12 cellular contexts compared by ENCODE assay signal in the genomic region with DNA sequence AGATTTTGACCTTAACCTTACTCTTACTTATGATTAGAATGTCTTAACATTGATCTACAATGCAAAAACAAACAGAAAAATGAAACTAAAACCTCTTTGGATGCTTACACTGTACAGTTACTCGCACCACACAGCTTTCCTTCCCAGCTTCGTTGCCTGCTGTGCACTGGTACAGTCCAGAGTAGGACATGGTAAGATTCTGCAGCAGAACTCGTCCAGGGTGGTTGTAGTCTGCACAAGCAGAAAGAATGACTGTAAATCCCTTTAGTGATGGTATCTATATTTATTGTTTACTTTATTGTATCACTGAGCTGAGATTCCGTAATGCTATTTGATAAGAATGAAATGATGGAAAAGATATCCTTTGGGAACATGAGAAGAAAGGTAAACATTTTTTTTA. TPM values are rescaled to one million over a fixed set of nuclear protein-coding genes. Genes with fewer than 3 reads are reported as not detected.
DNase-seq lines count a peak whose midpoint lies in the region; ATAC-seq and TF ChIP-seq lines count a peak whose summit lies in the region.
"Had no signal": no experiment of that assay in that cellular context is flagged by ENCODE, and none has a peak within 500 bp of the region (broad histone marks: within the 10 kb centered on the region; RNA-seq: fewer than 3 reads in every experiment).

No MANE protein-coding gene starts in this region.

- ATAC-seq in activated T-helper 17 cell treated with anti-CD3 and anti-CD28 coated beads, Interleukin-2, amount 50 U/mL, for 72 hours (replicated peaks), result peak; percentile 41
- ATAC-seq in left lung, result peak; percentile 41
- no peak for ATAC-seq in HG03439 (IDR thresholded peaks at IDR 0.05; ENCODE audit: unreplicated experiment)
- no peak for ATAC-seq in psoas muscle

- H3K36me3 ChIP-seq in left lung, result no peaks in the 10 kb centered on the region
- peaks cover 0 to 25% (median 4%) of the 10 kb centered on the region in 4 donors for H3K36me3 ChIP-seq in stomach
- H3K36me3 ChIP-seq in psoas muscle (ENCODE audit: insufficient read depth in 1 of 2, low read depth in 1 of 2), result no peaks in the 10 kb centered on the region
- H3K36me3 ChIP-seq: Peyer's patch had no signal

- H3K4me3 ChIP-seq in left lung (no peak overlapping the region), stomach (no peak overlapping the region), psoas muscle (no peak overlapping the region)
- H3K4me3 ChIP-seq: lung, Peyer's patch, tibial nerve had no signal

- no peak for DNase-seq in activated naive CD4-positive, alpha-beta T cell treated with anti-CD3 and anti-CD28 coated beads for 36 hours
- DNase-seq in activated naive CD4-positive, alpha-beta T cell (lab: John Stamatoyannopoulos, UW), result no peak
- DNase-seq in left lung, result no peak
- DNase-seq in stomach, result no peak
- no peak for DNase-seq in hepatic stellate cell (ENCODE audit: low spot score)
- no peak for DNase-seq in psoas muscle
- DNase-seq: cortex of kidney had no signal

- H3K27ac Mint-ChIP-seq in activated naive CD4-positive, alpha-beta T cell treated with anti-CD3 and anti-CD28 coated beads for 36 hours, result peak overlapping the region; percentile 39
- H3K27ac Mint-ChIP-seq in activated T-helper 17 cell treated with anti-CD3 and anti-CD28 coated beads, Interleukin-2, amount 50 U/mL, for 72 hours, result peak overlapping the region; percentile 97

- H3K4me1 ChIP-seq in left lung (peaks cover 3 to 11% of the 10 kb centered on the region in 2 donors), stomach (peaks cover 9 to 19% (median 15%) of the 10 kb centered on the region in 4 donors), psoas muscle (peaks cover 18% of the 10 kb centered on the region)

- H3K9me3 Mint-ChIP-seq in activated naive CD4-positive, alpha-beta T cell treated with anti-CD3 and anti-CD28 coated beads for 36 hours, result no peaks in the 10 kb centered on the region
- H3K9me3 Mint-ChIP-seq in activated T-helper 17 cell treated with anti-CD3 and anti-CD28 coated beads, Interleukin-2, amount 50 U/mL, for 72 hours, result no peaks in the 10 kb centered on the region

- H3K27me3 Mint-ChIP-seq in activated naive CD4-positive, alpha-beta T cell treated with anti-CD3 and anti-CD28 coated beads for 36 hours (ENCODE audit: low read depth), result no peaks in the 10 kb centered on the region
- H3K27me3 Mint-ChIP-seq in activated T-helper 17 cell treated with anti-CD3 and anti-CD28 coated beads, Interleukin-2, amount 50 U/mL, for 72 hours, result no peaks in the 10 kb centered on the region

- TF ChIP-seq POLR2A in stomach (IDR thresholded peaks at IDR 0.05), result no peak

- intact Hi-C loops in activated naive CD4-positive, alpha-beta T cell treated with anti-CD3 and anti-CD28 coated beads for 36 hours (cut with micrococcal nuclease), result loop anchor here (1.0 kb wide), 1 partner anchor 21 kb away; a partner anchor contains a TSS
- intact Hi-C loops in left lung (cut with DNase I), result no loop called here
- intact Hi-C loops in stomach (cut with DNase I; ENCODE audit: low total_unique reads), result no loop called here
- intact Hi-C loops in psoas muscle (cut with DNase I), result no loop called here

- CTCF ChIA-PET in activated naive CD4-positive, alpha-beta T cell treated with anti-CD3 and anti-CD28 coated beads for 36 hours (lab: Charles Lee), result interaction anchor here (1.0 to 2.6 kb wide), 6 partner anchors 11 to 29 kb away, joined by 3 to 11 read pairs (median 4); no protein-coding TSS in a partner anchor

- H3K27me3 ChIP-seq in left lung (no peaks in the 10 kb centered on the region), stomach (no peaks in the 10 kb centered on the region), psoas muscle (ENCODE audit: insufficient read depth in 3 of 3, low read length in 2 of 3) (no peaks in the 10 kb centered on the region)
- H3K27me3 ChIP-seq: Peyer's patch, tibial nerve had no signal

- H3K4me1 Mint-ChIP-seq in activated naive CD4-positive, alpha-beta T cell treated with anti-CD3 and anti-CD28 coated beads for 36 hours (ENCODE audit: low read depth), result peaks cover 67% of the 10 kb centered on the region
- peaks cover 20% of the 10 kb centered on the region for H3K4me1 Mint-ChIP-seq in activated T-helper 17 cell treated with anti-CD3 and anti-CD28 coated beads, Interleukin-2, amount 50 U/mL, for 72 hours

- TF ChIP-seq EP300 in stomach (IDR thresholded peaks at IDR 0.05), result no peak

- TF ChIP-seq CTCF in left lung (IDR thresholded peaks at IDR 0.05) (no peak), stomach (IDR thresholded peaks at IDR 0.05) (no peak), psoas muscle (IDR thresholded peaks at IDR 0.05) (no peak)

- H3K9me3 ChIP-seq in left lung (no peaks in the 10 kb centered on the region), stomach (no peaks in the 10 kb centered on the region), psoas muscle (no peaks in the 10 kb centered on the region)
- H3K9me3 ChIP-seq: Peyer's patch had no signal

- WGBS in stomach, 5 donors, result 13 to 32% (median 22%) methylated on average over 4 of the region's 4 CpGs
- WGBS in psoas muscle, 3 donors, result 66 to 81% (median 75%) methylated on average over 4 of the region's 4 CpGs

- H3K27ac ChIP-seq in left lung (peak overlapping the region in 1 of 2 donors; percentile 59), stomach (peak overlapping the region in 3 of 5 donors; percentile 20 to 52 (median 44)), psoas muscle (no peak overlapping the region)
- H3K27ac ChIP-seq: tibial nerve had no signal

- H3K4me3 Mint-ChIP-seq in activated naive CD4-positive, alpha-beta T cell treated with anti-CD3 and anti-CD28 coated beads for 36 hours, result peak overlapping the region; percentile 38
- peak overlapping the region; percentile 87 for H3K4me3 Mint-ChIP-seq in activated T-helper 17 cell treated with anti-CD3 and anti-CD28 coated beads, Interleukin-2, amount 50 U/mL, for 72 hours

- no peaks in the 10 kb centered on the region for H3K36me3 Mint-ChIP-seq in activated naive CD4-positive, alpha-beta T cell treated with anti-CD3 and anti-CD28 coated beads for 36 hours (ENCODE audit: low read depth)
- H3K36me3 Mint-ChIP-seq in activated T-helper 17 cell treated with anti-CD3 and anti-CD28 coated beads, Interleukin-2, amount 50 U/mL, for 72 hours (ENCODE audit: low read depth), result peaks cover 4% of the 10 kb centered on the region

RNA-seq across cellular contexts. Expression of a gene that starts 21.0 kb away (rescaled TPM):
- total RNA-seq in activated naive CD4-positive, alpha-beta T cell treated with anti-CD3 and anti-CD28 coated beads for 36 hours, result 1,000 to 10,000 TPM; 1,255 to 1,315 TPM
- total RNA-seq in activated T-helper 17 cell treated with anti-CD3 and anti-CD28 coated beads, Interleukin-2, amount 50 U/mL, for 72 hours, result 1,000 to 10,000 TPM; 1,670 to 3,247 TPM
- total RNA-seq in left lung (1,000 to 10,000 TPM; 1,083 to 1,275 TPM), stomach (1,000 to 10,000 TPM in 1 of 5 donors, 100 to 1,000 TPM in 4; 380 to 1,244 (median 728) TPM), psoas muscle (1,000 to 10,000 TPM; 1,127 to 2,415 (median 1,519) TPM)
- polyA plus RNA-seq in stomach (100 to 1,000 TPM; 187 to 666 (median 428) TPM), psoas muscle (1,000 to 10,000 TPM; 1,414 to 3,112 (median 2,704) TPM)

Comparison
In these comparisons a context has a peak if more than half of its experiments do, and no peak if none do; other contexts are left out.
1. ATAC-seq: peak in activated T-helper 17 cell treated with anti-CD3 and anti-CD28 coated beads, Interleukin-2, amount 50 U/mL, for 72 hours (single experiment) and left lung (single experiment); none in HG03439 (single experiment) and psoas muscle (0 of 4).